Comparison of ENCODE assay signal across 8 cellular contexts in genomic region chr1:15939181-15940109, GRCh38. TPM values are rescaled to one million over a fixed set of nuclear protein-coding genes. Genes with fewer than 3 reads are reported as not detected.
DNase-seq lines count a peak whose midpoint lies in the region; ATAC-seq and TF ChIP-seq lines count a peak whose summit lies in the region.

No MANE protein-coding gene starts in this region.

- peak in 1 of 2 donors; percentile 4 for TF ChIP-seq EP300 in tibial nerve (IDR thresholded peaks at IDR 0.05)

- DNase-seq in CD14-positive monocyte (ENCODE audit: low spot score) (no peak), RPMI7951 (ENCODE audit: low read depth) (peak; percentile 74), epithelial cell of esophagus (ENCODE audit: low read depth) (peak; percentile 45), osteoblast (ENCODE audit: insufficient read length, low spot score, missing footprints) (peak; percentile 76), SKM-1 treated with dmso at 0.1 percent for 144 hours (lab: John Stamatoyannopoulos, UW; ENCODE audit: unreplicated experiment) (no peak), tibial nerve (ENCODE audit: low spot score in 2 of 2) (no peak), NCI-H774 (lab: John Stamatoyannopoulos, UW) (no peak)

- H3K4me3 ChIP-seq in epithelial cell of esophagus (ENCODE audit: low read length) (no peak overlapping the region), osteoblast (ENCODE audit: insufficient read depth, low read length) (no peak overlapping the region), tibial nerve (no peak overlapping the region)

- peaks cover 12% of the 10 kb centered on the region for H3K4me1 ChIP-seq in osteoblast (ENCODE audit: insufficient read depth, low read length)
- peaks cover 0 to 13% (median 0%) of the 10 kb centered on the region in 4 donors for H3K4me1 ChIP-seq in tibial nerve

- 59 to 60% methylated on average over 17 of the region's 17 CpGs for WGBS in tibial nerve, 2 donors

- H3K9me3 ChIP-seq in osteoblast (ENCODE audit: low read depth, low read length) = no peaks in the 10 kb centered on the region
- no peaks in the 10 kb centered on the region for H3K9me3 ChIP-seq in tibial nerve

- peak overlapping the region; percentile 69 for H3K27ac ChIP-seq in osteoblast (ENCODE audit: low read depth, low read length)
- peak overlapping the region in 2 of 4 donors; percentile 49 to 54 for H3K27ac ChIP-seq in tibial nerve

- H3K27ac Mint-ChIP-seq in CD14-positive monocyte = peak overlapping the region in 6 of 7 donors; percentile 47 to 84 (median 82)

- H3K9me3 Mint-ChIP-seq in CD14-positive monocyte = no peaks in the 10 kb centered on the region

- H4K20me1 ChIP-seq in osteoblast (ENCODE audit: insufficient read depth, low read length) = no peaks in the 10 kb centered on the region

- H2AFZ ChIP-seq in osteoblast (ENCODE audit: low read length) = no peak overlapping the region

- H3K4me3 Mint-ChIP-seq in CD14-positive monocyte = no peak overlapping the region

- peaks cover 0 to 4% (median 1%) of the 10 kb centered on the region in 3 donors for H3K27me3 Mint-ChIP-seq in CD14-positive monocyte (ENCODE audit: low read depth in 3 of 3)

- ATAC-seq in HG03571 (IDR thresholded peaks at IDR 0.05; ENCODE audit: unreplicated experiment) = no peak

- H3K4me2 ChIP-seq in osteoblast (ENCODE audit: insufficient read depth, low read length) = no peak overlapping the region

- TF ChIP-seq CTCF in CD14-positive monocyte (IDR thresholded peaks at IDR 0.05) (no peak), epithelial cell of esophagus (IDR thresholded peaks at IDR 0.05; ENCODE audit: insufficient read depth, low read depth, low read length, missing control alignments) (no peak), osteoblast (IDR thresholded peaks at IDR 0.05; ENCODE audit: extremely low read depth, low read depth, low read length) (no peak), tibial nerve (IDR thresholded peaks at IDR 0.05) (no peak)

- peaks cover 81 to 100% of the 10 kb centered on the region in 2 donors for H3K36me3 Mint-ChIP-seq in CD14-positive monocyte

- TF ChIP-seq POLR2A in tibial nerve (IDR thresholded peaks at IDR 0.05) = no peak

- peaks cover 4% of the 10 kb centered on the region for H3K4me1 Mint-ChIP-seq in CD14-positive monocyte

- H3K36me3 ChIP-seq in osteoblast (ENCODE audit: insufficient read depth, low read length) (peaks cover 75% of the 10 kb centered on the region), tibial nerve (peaks cover 0 to 100% (median 41%) of the 10 kb centered on the region in 3 donors)

- H3K27me3 ChIP-seq in osteoblast (ENCODE audit: insufficient read depth, low read length) (no peaks in the 10 kb centered on the region), tibial nerve (no peaks in the 10 kb centered on the region)

- peaks cover 2% of the 10 kb centered on the region for H3K79me2 ChIP-seq in osteoblast (ENCODE audit: insufficient read depth, low read length)

- intact Hi-C loops in CD14-positive monocyte (cut with micrococcal nuclease) = loop anchor here (5.0 kb wide), 2 partner anchors 38 to 53 kb away; partner anchors contain the start of gene ZBTB17 (in 1 of the 2)

RNA-seq across cellular contexts. Expression of gene ZBTB17, which starts 36.5 kb away (rescaled TPM):
- 1 to 10 TPM; 2.8 to 7.6 TPM for polyA plus RNA-seq in CD14-positive monocyte
- 20.8 and 26.3 TPM in 2 replicates for total RNA-seq in RPMI7951 (2014; rRNA removed; shearing (Covaris generic))
- 25.0 and 29.7 TPM in 2 replicates for total RNA-seq in osteoblast
- 10 to 100 TPM; 34.5 to 85.2 (median 52.4) TPM for total RNA-seq in tibial nerve

Comparison
In these comparisons a context has a peak if more than half of its experiments do, and no peak if none do; other contexts are left out.
1. DNase-seq: peak in RPMI7951 (single experiment), epithelial cell of esophagus (single experiment) and osteoblast (single experiment); none in CD14-positive monocyte (single experiment), SKM-1 treated with dmso at 0.1 percent for 144 hours (single experiment), tibial nerve (0 of 2) and NCI-H774 (single experiment).